Comparison of ENCODE assay signal across 3 cellular contexts in genomic region chr15:68103603-68104002, GRCh38.
A peak's percentile ranks its signal among the peaks of the same experiment; 100 is the strongest.
TF ChIP-seq lines count a peak whose summit lies in the region.

No MANE protein-coding gene starts in this region.

TF ChIP-seq in SK-N-SH treated with all-trans-retinoic acid at 6 μM for 48 hours, 23 proteins besides CTCF, POLR2A, EP300 and RAD21:
- TF ChIP-seq OSR1 (CRISPR knock-in tag; IDR thresholded peaks at IDR 0.05) (no peak), ZNF8 (CRISPR knock-in tag; IDR thresholded peaks at IDR 0.05) (peak; percentile 98), PPARA (CRISPR knock-in tag; IDR thresholded peaks at IDR 0.05; ENCODE audit: borderline replicate concordance) (no peak)

TF ChIP-seq in SK-N-SH, 30 proteins besides CTCF, POLR2A, EP300 and RAD21:
- TF ChIP-seq MAX (IDR thresholded peaks at IDR 0.05; ENCODE audit: low read depth) (no peak), NFIC (IDR thresholded peaks at IDR 0.05; ENCODE audit: borderline replicate concordance) (no peak), JUND (IDR thresholded peaks at IDR 0.05) (no peak), RCOR1 (IDR thresholded peaks at IDR 0.05; ENCODE audit: low read length) (no peak), NRF1 (IDR thresholded peaks at IDR 0.05; ENCODE audit: low read depth, low read length) (no peak), EZH2phosphoT487 (IDR thresholded peaks at IDR 0.05; ENCODE audit: borderline replicate concordance, low read depth) (no peak), MEF2A (IDR thresholded peaks at IDR 0.05; ENCODE audit: borderline replicate concordance, low read depth) (no peak)

TF ChIP-seq in GM12878, 131 proteins besides CTCF, POLR2A, EP300 and RAD21:
- TF ChIP-seq ASH2L (IDR thresholded peaks at IDR 0.05; ENCODE audit: borderline replicate concordance, low read depth), result no peak
- no peak for TF ChIP-seq NRF1 (conservative IDR thresholded peaks at IDR 0.05; ENCODE audit: low read depth, low read length)
- TF ChIP-seq ZNF24 (IDR thresholded peaks at IDR 0.05), result no peak
- TF ChIP-seq ZNF217 (IDR thresholded peaks at IDR 0.05), result 0 out of 2 replicates have a peak, but pooled peaks have one; percentile 59
- TF ChIP-seq HDGF (IDR thresholded peaks at IDR 0.05), result no peak
